In genomic region chr6:142326539-142326938, GRCh38 we compare ENCODE assay signal across 24 cellular contexts. TPM values are rescaled to one million over a fixed set of nuclear protein-coding genes. Genes with fewer than 3 reads are reported as not detected.
"Had no signal": no experiment of that assay in that cellular context is flagged by ENCODE, and none has a peak within 500 bp of the region (broad histone marks: within the 10 kb centered on the region; RNA-seq: fewer than 3 reads in every experiment).

No MANE protein-coding gene starts in this region.

- H3K4me1 ChIP-seq: right atrium auricular region, suprapubic skin, uterus had no signal

- FAIRE-seq: colon had no signal

- H3K27ac ChIP-seq: brain microvascular endothelial cell, hepatocyte, right atrium auricular region, skin epidermis, transverse colon, uterus had no signal

- DNase-seq: activated CD4-positive, alpha-beta memory T cell treated with anti-CD3 and anti-CD28 coated beads, Interleukin-2, amount 10 ng/mL, durations not matched to agents 7 days and 5 days; activated CD4-positive, alpha-beta T cell treated with anti-CD3 and anti-CD28 coated beads for 48 hours; activated CD4-positive, CD25-positive, alpha-beta regulatory T cell; activated CD8-positive, alpha-beta memory T cell treated with anti-CD3 and anti-CD28 coated beads, Interleukin-2, amount 10 ng/mL, durations not matched to agents 7 days and 5 days; activated naive CD4-positive, alpha-beta T cell; activated naive CD8-positive, alpha-beta T cell treated with anti-CD3 and anti-CD28 coated beads, Interleukin-2, amount 10 ng/mL, durations not matched to agents 7 days and 5 days; anterior cingulate cortex; brain microvascular endothelial cell; central memory CD4-positive, alpha-beta T cell; erythroblast; stimulated activated CD4-positive, alpha-beta T cell treated with anti-CD3 and anti-CD28 coated beads, Interleukin-15, amount 100 ng/mL, for 24 hours; stimulated activated CD4-positive, alpha-beta T cell treated with anti-CD3 and anti-CD28 coated beads, Interleukin-4, amount 100 ng/mL, for 1 hour; stimulated activated naive CD8-positive, alpha-beta T cell treated with anti-CD3 and anti-CD28 coated beads, Interleukin-15, amount 100 ng/mL, for 72 hours; T-helper 1 cell; T-helper 9 cell; transverse colon; uterus had no signal

- ATAC-seq: activated CD8-positive, alpha-beta memory T cell treated with anti-CD3 and anti-CD28 coated beads, Interleukin-2, amount 10 ng/mL, durations not matched to agents 7 days and 5 days; activated T-helper 17 cell treated with anti-CD3 and anti-CD28 coated beads, Interleukin-2, amount 50 U/mL, for 72 hours; stimulated activated naive CD8-positive, alpha-beta T cell treated with anti-CD3 and anti-CD28 coated beads, Interleukin-15, amount 100 ng/mL, for 72 hours had no signal

- H3K4me3 ChIP-seq: hepatocyte, lung, right atrium auricular region, skin epidermis, suprapubic skin, transverse colon, uterus had no signal

- H2AFZ ChIP-seq: hepatocyte had no signal

- H3K27me3 ChIP-seq: brain microvascular endothelial cell, hepatocyte, right atrium auricular region, suprapubic skin, transverse colon, uterus had no signal

- H3K4me2 ChIP-seq: hepatocyte had no signal

- H3K36me3 ChIP-seq: brain microvascular endothelial cell, right atrium auricular region, suprapubic skin, transverse colon, uterus had no signal

- H3K9me3 ChIP-seq: right atrium auricular region, suprapubic skin, transverse colon, uterus had no signal

RNA-seq across cellular contexts. Expression of gene ADGRG6, which starts 24.7 kb away (rescaled TPM):
- total RNA-seq: activated CD4-positive, alpha-beta memory T cell treated with anti-CD3 and anti-CD28 coated beads, Interleukin-2, amount 10 ng/mL, durations not matched to agents 7 days and 5 days had no signal
